In the genomic region with DNA sequence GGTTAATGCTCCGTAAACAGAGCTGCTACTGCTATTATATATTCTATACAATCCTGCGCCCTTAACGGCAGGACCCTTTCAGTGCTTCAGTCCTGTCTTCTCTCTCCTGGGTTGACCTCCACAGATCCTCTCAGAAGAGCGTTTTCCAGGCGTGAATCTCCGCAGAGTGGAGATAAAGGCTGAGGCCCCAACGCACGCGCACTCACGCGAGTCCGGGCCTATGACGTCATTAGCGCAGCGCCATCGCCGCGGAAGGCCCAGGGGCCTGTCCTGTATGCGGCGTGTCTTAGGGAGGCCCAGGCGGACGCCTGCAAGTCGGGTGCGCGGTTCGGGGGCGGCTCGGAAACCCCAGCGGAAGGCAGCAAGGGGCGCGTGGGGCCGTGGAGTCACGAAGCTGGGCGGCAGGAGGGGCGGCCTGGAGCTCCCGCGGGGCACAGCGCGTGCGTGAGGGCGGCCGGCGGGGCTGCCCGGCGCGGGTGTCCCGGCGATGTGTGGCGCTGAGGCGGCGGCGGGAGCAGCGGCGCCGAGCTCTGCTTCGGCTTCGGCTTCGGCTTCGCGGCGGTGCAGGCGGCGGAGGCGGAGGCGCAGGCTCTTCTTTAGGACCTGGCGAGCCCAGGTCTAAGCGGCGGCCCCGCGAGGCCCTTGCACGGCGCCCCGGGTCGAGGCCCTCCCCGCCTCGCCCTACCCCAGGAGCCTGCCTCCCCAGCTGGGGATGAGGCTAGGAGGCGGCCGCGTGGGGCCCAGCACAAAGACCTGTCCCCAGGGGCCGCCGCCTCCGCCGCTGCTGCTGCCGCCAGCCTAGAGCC, we compare ENCODE assay signal across 8 cellular contexts. TPM values are rescaled to one million over a fixed set of nuclear protein-coding genes. Genes with fewer than 3 reads are reported as not detected.
DNase-seq lines count a peak whose midpoint lies in the region; ATAC-seq, FAIRE-seq and TF ChIP-seq lines count a peak whose summit lies in the region.

A gene with protein sequence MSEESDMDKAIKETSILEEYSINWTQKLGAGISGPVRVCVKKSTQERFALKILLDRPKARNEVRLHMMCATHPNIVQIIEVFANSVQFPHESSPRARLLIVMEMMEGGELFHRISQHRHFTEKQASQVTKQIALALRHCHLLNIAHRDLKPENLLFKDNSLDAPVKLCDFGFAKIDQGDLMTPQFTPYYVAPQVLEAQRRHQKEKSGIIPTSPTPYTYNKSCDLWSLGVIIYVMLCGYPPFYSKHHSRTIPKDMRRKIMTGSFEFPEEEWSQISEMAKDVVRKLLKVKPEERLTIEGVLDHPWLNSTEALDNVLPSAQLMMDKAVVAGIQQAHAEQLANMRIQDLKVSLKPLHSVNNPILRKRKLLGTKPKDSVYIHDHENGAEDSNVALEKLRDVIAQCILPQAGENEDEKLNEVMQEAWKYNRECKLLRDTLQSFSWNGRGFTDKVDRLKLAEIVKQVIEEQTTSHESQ (plus strand): TSS at position 479 of the 806 bp plus-strand sequence. CDS start 506 bp downstream, outside the sequence.

- ATAC-seq in DND-41 (ENCODE audit: insufficient read depth, low read depth), result peak; percentile 84
- peak; percentile 72 for ATAC-seq in GM21825 (IDR thresholded peaks at IDR 0.05; ENCODE audit: unreplicated experiment)
- peak; percentile 91 to 92 for ATAC-seq in activated T-cell treated with anti-CD3 and anti-CD28 coated beads, Interleukin-2, amount 50 U/mL, for 72 hours (replicated peaks in 1 of 2)

- peaks cover 42% of the 10 kb centered on the region for H3K4me1 ChIP-seq in DND-41 (ENCODE audit: insufficient read depth, low read length)
- H3K4me1 ChIP-seq in Karpas-422 (ENCODE audit: low read length), result peaks cover 23% of the 10 kb centered on the region
- peaks cover 24 to 53% (median 30%) of the 10 kb centered on the region in 3 donors for H3K4me1 ChIP-seq in esophagus squamous epithelium

- H3K27ac ChIP-seq in DND-41 (ENCODE audit: low read length), result peak within 1 kb of the TSS; percentile 90
- peak within 1 kb of the TSS; percentile 56 for H3K27ac ChIP-seq in Karpas-422 (ENCODE audit: low read length)
- peak within 1 kb of the TSS; percentile 91 to 98 (median 96) for H3K27ac ChIP-seq in esophagus squamous epithelium

- peaks cover 12 to 20% of the 10 kb centered on the region in 2 donors for H3K36me3 Mint-ChIP-seq in activated T-cell treated with anti-CD3 and anti-CD28 coated beads, Interleukin-2, amount 50 U/mL, for 72 hours (ENCODE audit: insufficient read depth in 2 of 2)

- intact Hi-C loops in esophagus squamous epithelium (cut with DNase I), result no loop called here

- H3K4me3 ChIP-seq in DND-41 (ENCODE audit: low read depth in 1 of 2, low read length in 2 of 2), result peak within 1 kb of the TSS; percentile 65 to 67
- H3K4me3 ChIP-seq in Karpas-422 (ENCODE audit: low read length), result peak within 1 kb of the TSS; percentile 88
- peak within 1 kb of the TSS; percentile 80 to 93 (median 84) for H3K4me3 ChIP-seq in esophagus squamous epithelium

- no peak for TF ChIP-seq CTCF in DND-41 (IDR thresholded peaks at IDR 0.05; ENCODE audit: borderline replicate concordance, extremely low read depth, low read length, poor library complexity, severe bottlenecking)
- TF ChIP-seq CTCF in esophagus squamous epithelium (IDR thresholded peaks at IDR 0.05), result peak in 1 of 6 experiments; percentile 52

- H3K27ac Mint-ChIP-seq in activated T-cell treated with anti-CD3 and anti-CD28 coated beads, Interleukin-2, amount 50 U/mL, for 72 hours, result peak within 1 kb of the TSS; percentile 100

- H3K4me2 ChIP-seq in DND-41 (ENCODE audit: insufficient read depth, low read length), result peak within 1 kb of the TSS; percentile 80
- peak within 1 kb of the TSS; percentile 86 for H3K4me2 ChIP-seq in Karpas-422 (ENCODE audit: low read depth, low read length, poor library complexity, severe bottlenecking)

- peak; percentile 96 for DNase-seq in DND-41
- DNase-seq in Karpas-422, result peak; percentile 98
- peak; percentile 83 for DNase-seq in RCC 7860 (ENCODE audit: low spot score)
- peak; percentile 96 to 97 for DNase-seq in activated T-cell treated with anti-CD3 and anti-CD28 coated beads, Interleukin-2, amount 50 U/mL, for 72 hours
- DNase-seq in esophagus squamous epithelium (lab: John Stamatoyannopoulos, UW), result peak; percentile 58
- peak; percentile 94 for DNase-seq in myocyte (ENCODE audit: low read depth)
- DNase-seq in stimulated activated CD8-positive, alpha-beta memory T cell treated with anti-CD3 and anti-CD28 coated beads, Interleukin-7, amount 100 ng/mL, for 4 hours (ENCODE audit: low read depth in 2 of 2), result peak; percentile 96 to 97

- H3K9ac ChIP-seq in DND-41 (ENCODE audit: low read depth, low read length) (peak within 1 kb of the TSS; percentile 68), Karpas-422 (ENCODE audit: low read length) (peak within 1 kb of the TSS; percentile 88)

- peaks cover 73% of the 10 kb centered on the region for H3K79me2 ChIP-seq in DND-41 (ENCODE audit: insufficient read depth, low read length)
- peaks cover 71% of the 10 kb centered on the region for H3K79me2 ChIP-seq in Karpas-422 (ENCODE audit: low read length)

- H3K9me3 ChIP-seq in DND-41 (ENCODE audit: insufficient read depth, low read length, severe bottlenecking), result no peaks in the 10 kb centered on the region
- H3K9me3 ChIP-seq in Karpas-422 (ENCODE audit: low read length), result no peaks in the 10 kb centered on the region
- H3K9me3 ChIP-seq in esophagus squamous epithelium, result no peaks in the 10 kb centered on the region

- whole genome bisulfite sequencing in esophagus squamous epithelium, 2 donors, result 0% methylated on average over 4 to 9 of the region's 84 CpGs

- peak in 3 of 4 donors; percentile 44 to 66 (median 65) for TF ChIP-seq POLR2A in esophagus squamous epithelium (IDR thresholded peaks at IDR 0.05)

- H3K9me3 Mint-ChIP-seq in activated T-cell treated with anti-CD3 and anti-CD28 coated beads, Interleukin-2, amount 50 U/mL, for 72 hours, result no peaks in the 10 kb centered on the region

- no peaks in the 10 kb centered on the region for H3K9me2 ChIP-seq in Karpas-422 (replicated peaks; ENCODE audit: insufficient read depth, low read length)

- peaks cover 63% of the 10 kb centered on the region for H3K4me1 Mint-ChIP-seq in activated T-cell treated with anti-CD3 and anti-CD28 coated beads, Interleukin-2, amount 50 U/mL, for 72 hours (ENCODE audit: low read depth)

- H3K36me3 ChIP-seq in DND-41 (ENCODE audit: insufficient read depth, low read length) (peaks cover 35% of the 10 kb centered on the region), Karpas-422 (ENCODE audit: insufficient read depth, low read length) (peaks cover 28% of the 10 kb centered on the region), esophagus squamous epithelium (peaks cover 0 to 29% (median 0%) of the 10 kb centered on the region in 3 donors)

- peak within 1 kb of the TSS; percentile 93 to 100 for H3K4me3 Mint-ChIP-seq in activated T-cell treated with anti-CD3 and anti-CD28 coated beads, Interleukin-2, amount 50 U/mL, for 72 hours

- FAIRE-seq in RCC 7860 (lab: Jason Lieb, UNC), result no peak

- H3K27me3 Mint-ChIP-seq in activated T-cell treated with anti-CD3 and anti-CD28 coated beads, Interleukin-2, amount 50 U/mL, for 72 hours (ENCODE audit: low read depth), result no peaks in the 10 kb centered on the region

- H3K27me3 ChIP-seq in DND-41 (ENCODE audit: insufficient read depth, low read length, poor library complexity) (no peaks in the 10 kb centered on the region), Karpas-422 (ENCODE audit: low read length) (no peaks in the 10 kb centered on the region), esophagus squamous epithelium (no peaks in the 10 kb centered on the region)

- peak within 1 kb of the TSS; percentile 96 for H2AFZ ChIP-seq in DND-41 (ENCODE audit: low read depth, low read length)
- peak within 1 kb of the TSS; percentile 45; the same call in 1 of the 2 replicates for H2AFZ ChIP-seq in Karpas-422 (ENCODE audit: low read length)

- peaks cover 19% of the 10 kb centered on the region for H4K20me1 ChIP-seq in DND-41 (ENCODE audit: insufficient read depth, low read length)
- H4K20me1 ChIP-seq in Karpas-422 (ENCODE audit: insufficient read depth, low read depth, low read length), result no peaks in the 10 kb centered on the region

RNA-seq across cellular contexts. Expression of the gene that starts here (rescaled TPM):
- total RNA-seq in Karpas-422 (2014; rRNA removed; shearing (Covaris generic); ENCODE audit: low replicate concordance), result 52.4 and 63.4 TPM in 2 replicates
- 10 to 100 TPM; 52.3 to 56.5 TPM for total RNA-seq in activated T-cell treated with anti-CD3 and anti-CD28 coated beads, Interleukin-2, amount 50 U/mL, for 72 hours
- 10 to 100 TPM; 31.3 to 45.5 (median 37.0) TPM for total RNA-seq in esophagus squamous epithelium
- total RNA-seq in myocyte, result 45.4 and 64.4 TPM in 2 replicates
- polyA plus RNA-seq in myocyte (2012), result 27.0 TPM

Comparison
In these comparisons a context has a peak if more than half of its experiments do, and no peak if none do; other contexts are left out.
1. Peak in every context shown above with its lines: DNase-seq, ATAC-seq, H3K4me3 ChIP-seq and H3K27ac ChIP-seq.